Comparison of ENCODE assay signal across 8 cellular contexts in the genomic region with DNA sequence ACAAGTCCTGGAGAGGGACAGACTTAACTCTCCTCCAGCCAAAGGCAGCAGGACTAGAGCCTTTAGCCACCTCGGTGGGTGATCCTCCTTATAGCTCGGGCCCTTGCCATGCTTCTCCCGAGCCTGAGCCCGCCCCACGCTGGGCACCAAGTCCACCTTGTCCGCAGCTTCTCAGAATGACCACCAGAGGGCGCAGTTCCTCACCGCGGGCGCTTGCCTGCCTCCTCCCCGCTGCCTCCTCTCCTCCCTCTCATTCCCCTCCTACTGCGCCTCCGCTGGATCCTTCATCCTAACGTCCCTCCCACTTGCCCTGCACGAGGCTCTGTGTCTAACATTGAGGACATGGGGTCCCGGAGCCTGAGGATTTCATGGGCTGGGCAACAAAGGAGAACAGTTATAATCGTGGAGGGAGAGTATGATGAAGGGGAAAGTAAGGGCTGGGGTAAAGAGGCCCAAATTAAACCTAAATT. TPM values are rescaled to one million over a fixed set of nuclear protein-coding genes. Genes with fewer than 3 reads are reported as not detected.
DNase-seq lines count a peak whose midpoint lies in the region; ATAC-seq lines count a peak whose summit lies in the region.

No MANE protein-coding gene starts in this region.

- DNase-seq in DMS53 treated with DMSO at 0.1 percent for 48 hours (lab: John Stamatoyannopoulos, UW; ENCODE audit: unreplicated experiment) (peak; percentile 93), HPDE6-E6E7 (ENCODE audit: extremely low spot score) (peak; percentile 75), NOMO-1 treated with dmso at 0.1 percent for 144 hours (lab: John Stamatoyannopoulos, UW; ENCODE audit: unreplicated experiment) (peak; percentile 22), epidermal melanocyte (ENCODE audit: insufficient read length, low spot score) (peak; percentile 52), mucosa of gallbladder (ENCODE audit: low spot score) (peak; percentile 61)
- peak; percentile 28 to 35 for DNase-seq in activated CD8-positive, alpha-beta memory T cell treated with anti-CD3 and anti-CD28 coated beads for 4 hours (ENCODE audit: low read depth in 2 of 2)
- DNase-seq in stimulated activated CD8-positive, alpha-beta memory T cell treated with anti-CD3 and anti-CD28 coated beads, Interleukin-4, amount 100 ng/mL, for 24 hours (ENCODE audit: low read depth): peak; percentile 41

- ATAC-seq in HG03135 (IDR thresholded peaks at IDR 0.05; ENCODE audit: unreplicated experiment): no peak

RNA-seq across cellular contexts. Expression of a gene that starts 11.3 kb away (rescaled TPM):
- total RNA-seq in mucosa of gallbladder: 1.4 TPM

RNA-seq across cellular contexts. Expression of a gene that starts 37.5 kb away (rescaled TPM):
- 13.3 TPM for total RNA-seq in mucosa of gallbladder

Comparison
In these comparisons a context has a peak if more than half of its experiments do, and no peak if none do; other contexts are left out.
1. DNase-seq: peak in every context shown above with its lines; median percentile 93 in DMS53 treated with DMSO at 0.1 percent for 48 hours; 75 in HPDE6-E6E7; 61 in mucosa of gallbladder; 52 in epidermal melanocyte; 41 in stimulated activated CD8-positive, alpha-beta memory T cell treated with anti-CD3 and anti-CD28 coated beads, Interleukin-4, amount 100 ng/mL, for 24 hours; 32 in activated CD8-positive, alpha-beta memory T cell treated with anti-CD3 and anti-CD28 coated beads for 4 hours; 22 in NOMO-1 treated with dmso at 0.1 percent for 144 hours.